ENCODE assay signal across 12 cellular contexts in the genomic region with DNA sequence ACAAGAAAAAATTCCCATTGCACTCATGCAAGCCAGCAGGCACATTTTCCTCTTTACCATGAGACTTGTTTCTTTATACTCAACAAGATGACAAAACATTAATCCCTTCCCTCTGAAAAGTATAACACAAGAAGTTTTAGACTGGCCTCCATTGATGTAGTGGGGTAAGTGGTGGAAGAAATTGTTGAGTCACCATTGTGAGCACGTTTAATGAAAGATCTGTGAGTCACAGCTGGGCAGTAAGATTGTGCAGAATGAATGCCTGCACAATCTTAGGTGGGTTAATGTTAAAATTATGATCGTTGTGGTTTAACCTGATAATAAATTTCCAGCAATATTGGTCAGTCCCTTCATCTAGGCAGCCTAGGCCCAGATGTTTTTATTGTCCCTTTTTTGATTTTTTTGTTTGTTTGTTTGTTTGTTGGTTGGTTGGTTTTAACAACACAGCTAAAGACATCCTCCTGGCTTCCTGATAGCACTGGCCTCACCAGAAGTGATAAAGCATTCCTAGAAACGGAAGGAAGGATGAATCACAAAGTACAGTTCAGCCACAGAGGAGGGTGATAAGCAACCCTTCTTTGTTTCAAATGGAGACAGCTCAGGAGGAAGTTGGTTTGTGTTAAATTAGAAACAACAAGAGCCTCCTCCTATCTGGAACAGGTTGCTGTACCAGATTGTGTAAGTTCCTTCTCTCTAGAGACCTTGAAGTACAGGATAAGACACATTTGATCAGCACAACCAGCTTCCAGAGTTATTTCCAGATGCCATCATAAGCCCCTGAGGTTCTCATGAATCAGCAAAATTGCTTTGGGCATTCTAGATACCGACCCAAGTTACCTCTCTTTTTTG. TPM values are rescaled to one million over a fixed set of nuclear protein-coding genes. Genes with fewer than 3 reads are reported as not detected.
DNase-seq lines count a peak whose midpoint lies in the region; ATAC-seq and TF ChIP-seq lines count a peak whose summit lies in the region.
"Had no signal": no experiment of that assay in that cellular context is flagged by ENCODE, and none has a peak within 500 bp of the region (broad histone marks: within the 10 kb centered on the region; RNA-seq: fewer than 3 reads in every experiment).

No MANE protein-coding gene starts in this region.

- intact Hi-C loops in activated CD4-positive, alpha-beta T cell treated with anti-CD3 and anti-CD28 coated beads, Interleukin-2, amount 10 ng/mL, durations not matched to agents 24 days and 14 days (cut with micrococcal nuclease) = loop anchor here (10.0 kb wide), 1 partner anchor 274 kb away; no protein-coding TSS in a partner anchor

- H3K36me3 Mint-ChIP-seq in activated CD4-positive, alpha-beta T cell treated with anti-CD3 and anti-CD28 coated beads, Interleukin-2, amount 10 ng/mL, durations not matched to agents 24 days and 14 days (ENCODE audit: low read depth) = no peaks in the 10 kb centered on the region

- no peak for TF ChIP-seq CTCF in retinal pigment epithelial cell (conservative IDR thresholded peaks at IDR 0.05; ENCODE audit: low read depth, low read length)

- H3K4me3 Mint-ChIP-seq in activated CD4-positive, alpha-beta T cell treated with anti-CD3 and anti-CD28 coated beads, Interleukin-2, amount 10 ng/mL, durations not matched to agents 24 days and 14 days = peak overlapping the region; percentile 20

- H3K27me3 Mint-ChIP-seq in activated CD4-positive, alpha-beta T cell treated with anti-CD3 and anti-CD28 coated beads, Interleukin-2, amount 10 ng/mL, durations not matched to agents 24 days and 14 days = peaks cover 11% of the 10 kb centered on the region

- no peak for ATAC-seq in HG03175 (IDR thresholded peaks at IDR 0.05; ENCODE audit: unreplicated experiment)
- ATAC-seq in GM21515 (IDR thresholded peaks at IDR 0.05; ENCODE audit: unreplicated experiment) = no peak
- ATAC-seq: sciatic nerve had no signal

- H3K27ac Mint-ChIP-seq in activated CD4-positive, alpha-beta T cell treated with anti-CD3 and anti-CD28 coated beads, Interleukin-2, amount 10 ng/mL, durations not matched to agents 24 days and 14 days = peak overlapping the region; percentile 61

- peaks cover 18% of the 10 kb centered on the region for H3K4me1 Mint-ChIP-seq in activated CD4-positive, alpha-beta T cell treated with anti-CD3 and anti-CD28 coated beads, Interleukin-2, amount 10 ng/mL, durations not matched to agents 24 days and 14 days

- H3K4me3 ChIP-seq in retinal pigment epithelial cell (ENCODE audit: low read length) = no peak overlapping the region
- H3K4me3 ChIP-seq: SJSA1 had no signal

- peak overlapping the region; percentile 50 for H3K27ac ChIP-seq in cingulate gyrus (ENCODE audit: low read depth, low read length)
- H3K27ac ChIP-seq: epithelial cell of prostate, SJSA1 had no signal

- H3K9me3 Mint-ChIP-seq in activated CD4-positive, alpha-beta T cell treated with anti-CD3 and anti-CD28 coated beads, Interleukin-2, amount 10 ng/mL, durations not matched to agents 24 days and 14 days = peaks cover 12% of the 10 kb centered on the region

- DNase-seq in activated CD4-positive, alpha-beta T cell treated with anti-CD3 and anti-CD28 coated beads, Interleukin-2, amount 10 ng/mL, durations not matched to agents 24 days and 14 days = peak; percentile 74
- DNase-seq in activated CD4-positive, alpha-beta T cell treated with anti-CD3 and anti-CD28 coated beads for 48 hours = no peak
- DNase-seq in OCI-M2 (lab: John Stamatoyannopoulos, UW; ENCODE audit: unreplicated experiment) (peak; percentile 76), retinal pigment epithelial cell (ENCODE audit: low read depth) (peak; percentile 3), NCI-H1436 treated with DMSO at 0.1 percent for 48 hours (lab: John Stamatoyannopoulos, UW) (no peak)
- DNase-seq: NCI-H1694 treated with DMSO at 0.1 percent for 48 hours had no signal

RNA-seq across cellular contexts. Expression of gene SLC24A2, which starts 40.3 kb away (rescaled TPM):
- not detected in 2 replicates for total RNA-seq in activated CD4-positive, alpha-beta T cell treated with anti-CD3 and anti-CD28 coated beads, Interleukin-2, amount 10 ng/mL, durations not matched to agents 24 days and 14 days
- total RNA-seq: SJSA1 had no signal

Comparison
In these comparisons a context has a peak if more than half of its experiments do, and no peak if none do; other contexts are left out.
1. DNase-seq: peak in activated CD4-positive, alpha-beta T cell treated with anti-CD3 and anti-CD28 coated beads, Interleukin-2, amount 10 ng/mL, durations not matched to agents 24 days and 14 days (single experiment), OCI-M2 (single experiment) and retinal pigment epithelial cell (single experiment); none in activated CD4-positive, alpha-beta T cell treated with anti-CD3 and anti-CD28 coated beads for 48 hours (single experiment) and NCI-H1436 treated with DMSO at 0.1 percent for 48 hours (single experiment).